In the genomic region with DNA sequence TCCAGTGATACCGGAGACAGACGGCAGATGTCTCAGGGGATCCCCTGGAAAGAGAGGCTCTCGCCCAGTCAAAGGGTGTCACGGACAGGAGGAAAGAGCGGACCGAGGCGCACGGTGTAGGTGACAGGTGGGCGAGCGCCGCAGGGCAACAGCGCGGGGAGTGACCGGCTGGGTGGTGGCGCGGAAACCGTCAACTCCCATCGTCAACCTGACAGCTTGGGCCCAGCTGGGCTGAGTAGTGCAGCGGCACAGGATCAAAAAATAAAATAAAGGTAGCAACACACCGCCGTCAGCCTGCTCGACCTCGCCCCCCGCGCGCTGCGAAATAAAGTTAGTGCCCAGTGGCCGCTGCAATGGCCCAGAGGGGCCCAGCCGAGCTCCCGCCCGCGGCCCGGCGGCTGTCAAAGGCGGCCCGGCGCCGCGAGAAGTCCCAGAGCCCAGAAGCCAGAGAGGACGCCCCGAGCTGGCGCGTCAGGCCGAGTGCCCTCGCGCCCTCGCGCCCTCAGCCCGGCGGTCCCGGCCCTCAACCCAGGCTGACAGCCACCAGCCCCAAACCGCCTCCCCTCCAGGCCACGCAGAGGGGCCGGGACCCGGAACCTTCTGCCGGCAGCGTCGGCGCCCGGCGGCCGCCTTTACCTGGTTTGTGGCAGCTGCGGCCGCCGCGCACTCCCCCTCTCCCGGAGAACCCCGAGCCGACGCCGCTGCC, we compare ENCODE assay signal across 8 cellular contexts. TPM values are rescaled to one million over a fixed set of nuclear protein-coding genes. Genes with fewer than 3 reads are reported as not detected.
DNase-seq lines count a peak whose midpoint lies in the region; ATAC-seq and TF ChIP-seq lines count a peak whose summit lies in the region.

A gene with protein sequence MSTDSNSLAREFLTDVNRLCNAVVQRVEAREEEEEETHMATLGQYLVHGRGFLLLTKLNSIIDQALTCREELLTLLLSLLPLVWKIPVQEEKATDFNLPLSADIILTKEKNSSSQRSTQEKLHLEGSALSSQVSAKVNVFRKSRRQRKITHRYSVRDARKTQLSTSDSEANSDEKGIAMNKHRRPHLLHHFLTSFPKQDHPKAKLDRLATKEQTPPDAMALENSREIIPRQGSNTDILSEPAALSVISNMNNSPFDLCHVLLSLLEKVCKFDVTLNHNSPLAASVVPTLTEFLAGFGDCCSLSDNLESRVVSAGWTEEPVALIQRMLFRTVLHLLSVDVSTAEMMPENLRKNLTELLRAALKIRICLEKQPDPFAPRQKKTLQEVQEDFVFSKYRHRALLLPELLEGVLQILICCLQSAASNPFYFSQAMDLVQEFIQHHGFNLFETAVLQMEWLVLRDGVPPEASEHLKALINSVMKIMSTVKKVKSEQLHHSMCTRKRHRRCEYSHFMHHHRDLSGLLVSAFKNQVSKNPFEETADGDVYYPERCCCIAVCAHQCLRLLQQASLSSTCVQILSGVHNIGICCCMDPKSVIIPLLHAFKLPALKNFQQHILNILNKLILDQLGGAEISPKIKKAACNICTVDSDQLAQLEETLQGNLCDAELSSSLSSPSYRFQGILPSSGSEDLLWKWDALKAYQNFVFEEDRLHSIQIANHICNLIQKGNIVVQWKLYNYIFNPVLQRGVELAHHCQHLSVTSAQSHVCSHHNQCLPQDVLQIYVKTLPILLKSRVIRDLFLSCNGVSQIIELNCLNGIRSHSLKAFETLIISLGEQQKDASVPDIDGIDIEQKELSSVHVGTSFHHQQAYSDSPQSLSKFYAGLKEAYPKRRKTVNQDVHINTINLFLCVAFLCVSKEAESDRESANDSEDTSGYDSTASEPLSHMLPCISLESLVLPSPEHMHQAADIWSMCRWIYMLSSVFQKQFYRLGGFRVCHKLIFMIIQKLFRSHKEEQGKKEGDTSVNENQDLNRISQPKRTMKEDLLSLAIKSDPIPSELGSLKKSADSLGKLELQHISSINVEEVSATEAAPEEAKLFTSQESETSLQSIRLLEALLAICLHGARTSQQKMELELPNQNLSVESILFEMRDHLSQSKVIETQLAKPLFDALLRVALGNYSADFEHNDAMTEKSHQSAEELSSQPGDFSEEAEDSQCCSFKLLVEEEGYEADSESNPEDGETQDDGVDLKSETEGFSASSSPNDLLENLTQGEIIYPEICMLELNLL (N-terminal part only) (minus strand): TSS at position 700 of the 706 bp plus-strand sequence. CDS start 36,489 bp downstream, outside the sequence.

- peaks cover 55% of the 10 kb centered on the region for H3K4me1 Mint-ChIP-seq in CD4-positive, alpha-beta T cell (ENCODE audit: low read depth)
- peaks cover 14% of the 10 kb centered on the region for H3K4me1 Mint-ChIP-seq in neural progenitor cell

- no peaks in the 10 kb centered on the region for H3K27me3 ChIP-seq in CD4-positive, alpha-beta T cell (ENCODE audit: control insufficient read depth, insufficient read depth, low read length)
- no peaks in the 10 kb centered on the region for H3K27me3 ChIP-seq in Panc1 (ENCODE audit: control insufficient read depth, insufficient read depth, low read length)
- peaks cover 35% of the 10 kb centered on the region for H3K27me3 ChIP-seq in neural progenitor cell
- H3K27me3 ChIP-seq in upper lobe of left lung, result no peaks in the 10 kb centered on the region

- peak; percentile 67 for TF ChIP-seq CTCF in CD4-positive, alpha-beta T cell (IDR thresholded peaks at IDR 0.05)
- TF ChIP-seq CTCF in Panc1 (IDR thresholded peaks at IDR 0.05) (peak; percentile 44; the same call in 1 of the 2 replicates), foreskin fibroblast (IDR thresholded peaks at IDR 0.05; ENCODE audit: low read depth, low read length) (peak; percentile 44), neural progenitor cell (IDR thresholded peaks at IDR 0.05) (no peak), upper lobe of left lung (IDR thresholded peaks at IDR 0.05) (peak; percentile 28 to 51 (median 39))

- peaks cover 17% of the 10 kb centered on the region for H3F3A ChIP-seq in neural progenitor cell (ENCODE audit: low read depth)

- peaks cover 47% of the 10 kb centered on the region for H3K4me1 ChIP-seq in Panc1 (ENCODE audit: control insufficient read depth, insufficient read depth, low read length)
- peaks cover 11% of the 10 kb centered on the region for H3K4me1 ChIP-seq in neural progenitor cell
- peaks cover 13 to 34% (median 25%) of the 10 kb centered on the region in 4 donors for H3K4me1 ChIP-seq in upper lobe of left lung

- H3K79me2 ChIP-seq in neural progenitor cell (ENCODE audit: low read depth), result no peaks in the 10 kb centered on the region

- H3K4me3 ChIP-seq in Panc1 (ENCODE audit: low read depth in 2 of 2, low read length in 2 of 2), result peak within 1 kb of the TSS; percentile 76 to 98
- peak within 1 kb of the TSS; percentile 77 to 84 for H3K4me3 ChIP-seq in foreskin fibroblast (ENCODE audit: low read depth in 1 of 2, low read length in 2 of 2)
- H3K4me3 ChIP-seq in neural progenitor cell, result peak within 1 kb of the TSS; percentile 69
- H3K4me3 ChIP-seq in upper lobe of left lung, result peak within 1 kb of the TSS; percentile 73 to 94 (median 84)

- peak within 1 kb of the TSS; percentile 96 for H2AFZ ChIP-seq in neural progenitor cell (replicated peaks)

- H3K27me3 Mint-ChIP-seq in CD4-positive, alpha-beta T cell, result no peaks in the 10 kb centered on the region
- peaks cover 17% of the 10 kb centered on the region for H3K27me3 Mint-ChIP-seq in neural progenitor cell (ENCODE audit: insufficient read depth, low read depth)

- POLR2A ChIA-PET in CD4-positive, alpha-beta T cell (lab: Charles Lee), result interaction anchor here (0.6 to 3.8 kb wide), 21 partner anchors 8 to 630 kb away, joined by 3 to 48 read pairs (median 7); a partner anchor contains a TSS
- POLR2A ChIA-PET in Panc1 (lab: Charles Lee), result interaction anchor here (0.7 to 1.5 kb wide), 5 partner anchors 9 to 58 kb away, joined by 3 to 5 read pairs (median 3); no protein-coding TSS in a partner anchor

- peaks cover 3% of the 10 kb centered on the region; the same call in 1 of the 2 replicates for H3K36me3 ChIP-seq in Panc1 (ENCODE audit: control insufficient read depth, insufficient read depth, low read length)
- no peaks in the 10 kb centered on the region for H3K36me3 ChIP-seq in neural progenitor cell
- H3K36me3 ChIP-seq in upper lobe of left lung, result no peaks in the 10 kb centered on the region

- H3K9ac ChIP-seq in neural progenitor cell, result peak within 1 kb of the TSS; percentile 74

- peak within 1 kb of the TSS; percentile 98 for H3K27ac Mint-ChIP-seq in CD4-positive, alpha-beta T cell
- peak within 1 kb of the TSS; percentile 93 for H3K27ac Mint-ChIP-seq in neural progenitor cell

- intact Hi-C loops in CD4-positive, alpha-beta T cell (cut with DNase I, micrococcal nuclease), result loop anchor here (1.0 to 10.0 kb wide), 7 partner anchors 56 to 931 kb away; a partner anchor contains a TSS
- intact Hi-C loops in Panc1 (cut with micrococcal nuclease; ENCODE audit: unreplicated experiment), result loop anchor here (5.0 kb wide), 2 partner anchors 51 to 106 kb away; no protein-coding TSS in a partner anchor

- in situ Hi-C loops in Panc1 (cut with HindIII; ENCODE audit: low pct_unique_long_range_greater_than_20kb, low sequenced_read_pairs), result no loop called here

- H3K9me3 Mint-ChIP-seq in CD4-positive, alpha-beta T cell, result no peaks in the 10 kb centered on the region
- H3K9me3 Mint-ChIP-seq in neural progenitor cell, result no peaks in the 10 kb centered on the region

- no peaks in the 10 kb centered on the region for H3K9me3 ChIP-seq in CD4-positive, alpha-beta T cell (ENCODE audit: control insufficient read depth, low read length)
- no peaks in the 10 kb centered on the region for H3K9me3 ChIP-seq in Panc1 (ENCODE audit: control insufficient read depth, insufficient read depth, low read depth, low read length)
- no peaks in the 10 kb centered on the region for H3K9me3 ChIP-seq in neural progenitor cell (ENCODE audit: low read depth)
- H3K9me3 ChIP-seq in upper lobe of left lung, result no peaks in the 10 kb centered on the region

- no peak for TF ChIP-seq EP300 in upper lobe of left lung (IDR thresholded peaks at IDR 0.05)

- WGBS in upper lobe of left lung, 2 donors, result 0% methylated on average over 34 to 36 of the region's 71 CpGs

- peak; percentile 14 for ATAC-seq in CD4-positive, alpha-beta T cell (ENCODE audit: poor library complexity)
- peak; percentile 52 for ATAC-seq in GM19351 (IDR thresholded peaks at IDR 0.05; ENCODE audit: unreplicated experiment)
- ATAC-seq in HG03432 (IDR thresholded peaks at IDR 0.05; ENCODE audit: unreplicated experiment), result peak; percentile 54
- ATAC-seq in Panc1, result peak; percentile 69
- ATAC-seq in upper lobe of left lung (ENCODE audit: low FRiP score in 2 of 2), result peak; percentile 75 to 81

- no TSS peak for BruUV-seq in Panc1 (replicated peaks; lab: Mats Ljungman, UMichigan)

- peak within 1 kb of the TSS; percentile 99 for H3K27ac ChIP-seq in CD4-positive, alpha-beta T cell (ENCODE audit: low read depth, low read length)
- H3K27ac ChIP-seq in Panc1 (ENCODE audit: low read length) (peak within 1 kb of the TSS; percentile 89), neural progenitor cell (peak within 1 kb of the TSS; percentile 15), upper lobe of left lung (peak within 1 kb of the TSS; percentile 89 to 99 (median 98))

- H3K36me3 Mint-ChIP-seq in CD4-positive, alpha-beta T cell (ENCODE audit: low read depth), result peaks cover 17% of the 10 kb centered on the region
- no peaks in the 10 kb centered on the region for H3K36me3 Mint-ChIP-seq in neural progenitor cell

- CTCF ChIA-PET in CD4-positive, alpha-beta T cell (lab: Charles Lee), result interaction anchor here (0.6 to 4.6 kb wide), 13 partner anchors 11 to 362 kb away, joined by 3 to 41 read pairs (median 4); a partner anchor contains a TSS
- CTCF ChIA-PET in Panc1 (lab: Charles Lee), result interaction anchor here (0.8 to 2.8 kb wide), 2 partner anchors 24 to 105 kb away, joined by 3 to 16 read pairs; no protein-coding TSS in a partner anchor

- DNase-seq in CD4-positive, alpha-beta T cell, result peak; percentile 19 to 59 (median 42)
- DNase-seq in Panc1 (ENCODE audit: low read depth, low spot score), result no peak
- peak; percentile 39 for DNase-seq in activated T-helper 9 cell treated with anti-CD3 and anti-CD28 coated beads, Interleukin-2, amount 50 U/mL, for 16 hours (ENCODE audit: low read depth)
- peak; percentile 46 to 77 for DNase-seq in foreskin fibroblast
- peak; percentile 71 for DNase-seq in neural progenitor cell (ENCODE audit: low spot score)
- peak in 1 of 2 donors; percentile 70 for DNase-seq in upper lobe of left lung

- H3K4me3 Mint-ChIP-seq in CD4-positive, alpha-beta T cell, result peak within 1 kb of the TSS; percentile 98
- H3K4me3 Mint-ChIP-seq in neural progenitor cell, result peak within 1 kb of the TSS; percentile 94

- peak in 2 of 4 donors; percentile 49 to 56 for TF ChIP-seq POLR2A in upper lobe of left lung (IDR thresholded peaks at IDR 0.05)

- H3K4me2 ChIP-seq in neural progenitor cell, result peak within 1 kb of the TSS; percentile 99

- no peaks in the 10 kb centered on the region for H4K20me1 ChIP-seq in neural progenitor cell (ENCODE audit: low read depth)

RNA-seq across cellular contexts. Expression of the gene that starts here (rescaled TPM):
- total RNA-seq in CD4-positive, alpha-beta T cell, result 10 to 100 TPM; 24.9 to 26.8 TPM
- total RNA-seq in Panc1 (2021; ENCODE audit: unreplicated experiment), result 75.2 TPM
- 19.4 TPM for polyA plus RNA-seq in Panc1 (2012; ENCODE audit: insufficient read length)
- total RNA-seq in neural progenitor cell (ENCODE audit: low replicate concordance), result 0.82 and 1.5 TPM in 2 replicates
- 10 to 100 TPM; 34.0 to 87.0 (median 54.0) TPM for total RNA-seq in upper lobe of left lung

Comparison
In these comparisons a context has a peak if more than half of its experiments do, and no peak if none do; other contexts are left out.
1. RNA of the gene that starts here (total RNA-seq): 75.2 TPM in Panc1 (single experiment), 34.0 to 87.0 TPM in upper lobe of left lung and 24.9 to 26.8 TPM in CD4-positive, alpha-beta T cell; 0.82 to 1.5 TPM in neural progenitor cell; every median in the first group is over 10 times any median in the second.
2. ATAC-seq: peak in every context shown above with its lines; median percentile 78 in upper lobe of left lung; 69 in Panc1; 54 in HG03432; 52 in GM19351; 14 in CD4-positive, alpha-beta T cell.
3. H3K27ac ChIP-seq: peak in every context shown above with its lines; median percentile 99 in CD4-positive, alpha-beta T cell; 98 in upper lobe of left lung; 89 in Panc1; 15 in neural progenitor cell.
4. Peak in every context shown above with its lines, with median percentiles within 50 percentile points of each other: H3K4me3 ChIP-seq.